ENCODE assay signal across 1 cellular context in the genomic region with DNA sequence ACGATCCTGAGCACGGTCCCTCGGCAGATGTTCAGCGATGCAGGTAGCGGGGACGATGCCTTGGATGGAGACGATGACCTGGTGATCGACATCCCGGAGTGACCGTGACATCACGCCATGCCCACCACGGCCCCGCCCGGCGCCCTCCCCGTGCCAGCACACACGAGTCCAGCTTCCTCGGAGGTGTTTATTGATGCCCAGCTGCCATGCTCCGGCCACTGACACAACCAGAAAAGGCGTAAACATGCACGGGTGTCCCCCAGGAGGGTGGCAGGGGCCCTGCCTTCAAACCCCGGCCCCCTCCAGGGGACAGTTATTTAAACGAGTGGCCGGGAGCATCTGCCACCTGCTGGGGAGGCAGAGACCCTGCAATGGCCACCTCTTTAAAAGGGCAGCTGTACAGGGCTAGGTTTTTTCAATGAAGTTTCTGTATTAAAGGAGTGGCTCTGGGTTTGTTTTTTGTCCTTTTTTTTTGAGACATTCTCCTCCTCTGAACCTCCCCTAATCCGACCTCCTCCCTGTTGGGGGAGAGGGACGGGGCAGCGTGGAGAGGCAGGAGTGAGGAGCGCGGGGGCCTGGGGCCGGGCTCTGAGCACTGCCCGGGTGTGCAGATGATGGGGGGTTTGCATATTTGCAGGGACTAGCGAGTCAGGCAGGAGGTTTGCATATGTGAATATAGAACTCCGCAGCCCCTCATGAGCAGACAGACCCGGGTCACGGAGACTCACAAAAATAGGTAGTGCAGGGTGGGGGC.
A peak's percentile ranks its signal among the peaks of the same experiment; 100 is the strongest.
TF ChIP-seq lines count a peak whose summit lies in the region.

No MANE protein-coding gene starts in this region.

TF ChIP-seq in HepG2, 621 proteins besides CTCF, POLR2A, EP300 and RAD21 (continued from another document and continues in another):
- TF ChIP-seq, protein P1, sequence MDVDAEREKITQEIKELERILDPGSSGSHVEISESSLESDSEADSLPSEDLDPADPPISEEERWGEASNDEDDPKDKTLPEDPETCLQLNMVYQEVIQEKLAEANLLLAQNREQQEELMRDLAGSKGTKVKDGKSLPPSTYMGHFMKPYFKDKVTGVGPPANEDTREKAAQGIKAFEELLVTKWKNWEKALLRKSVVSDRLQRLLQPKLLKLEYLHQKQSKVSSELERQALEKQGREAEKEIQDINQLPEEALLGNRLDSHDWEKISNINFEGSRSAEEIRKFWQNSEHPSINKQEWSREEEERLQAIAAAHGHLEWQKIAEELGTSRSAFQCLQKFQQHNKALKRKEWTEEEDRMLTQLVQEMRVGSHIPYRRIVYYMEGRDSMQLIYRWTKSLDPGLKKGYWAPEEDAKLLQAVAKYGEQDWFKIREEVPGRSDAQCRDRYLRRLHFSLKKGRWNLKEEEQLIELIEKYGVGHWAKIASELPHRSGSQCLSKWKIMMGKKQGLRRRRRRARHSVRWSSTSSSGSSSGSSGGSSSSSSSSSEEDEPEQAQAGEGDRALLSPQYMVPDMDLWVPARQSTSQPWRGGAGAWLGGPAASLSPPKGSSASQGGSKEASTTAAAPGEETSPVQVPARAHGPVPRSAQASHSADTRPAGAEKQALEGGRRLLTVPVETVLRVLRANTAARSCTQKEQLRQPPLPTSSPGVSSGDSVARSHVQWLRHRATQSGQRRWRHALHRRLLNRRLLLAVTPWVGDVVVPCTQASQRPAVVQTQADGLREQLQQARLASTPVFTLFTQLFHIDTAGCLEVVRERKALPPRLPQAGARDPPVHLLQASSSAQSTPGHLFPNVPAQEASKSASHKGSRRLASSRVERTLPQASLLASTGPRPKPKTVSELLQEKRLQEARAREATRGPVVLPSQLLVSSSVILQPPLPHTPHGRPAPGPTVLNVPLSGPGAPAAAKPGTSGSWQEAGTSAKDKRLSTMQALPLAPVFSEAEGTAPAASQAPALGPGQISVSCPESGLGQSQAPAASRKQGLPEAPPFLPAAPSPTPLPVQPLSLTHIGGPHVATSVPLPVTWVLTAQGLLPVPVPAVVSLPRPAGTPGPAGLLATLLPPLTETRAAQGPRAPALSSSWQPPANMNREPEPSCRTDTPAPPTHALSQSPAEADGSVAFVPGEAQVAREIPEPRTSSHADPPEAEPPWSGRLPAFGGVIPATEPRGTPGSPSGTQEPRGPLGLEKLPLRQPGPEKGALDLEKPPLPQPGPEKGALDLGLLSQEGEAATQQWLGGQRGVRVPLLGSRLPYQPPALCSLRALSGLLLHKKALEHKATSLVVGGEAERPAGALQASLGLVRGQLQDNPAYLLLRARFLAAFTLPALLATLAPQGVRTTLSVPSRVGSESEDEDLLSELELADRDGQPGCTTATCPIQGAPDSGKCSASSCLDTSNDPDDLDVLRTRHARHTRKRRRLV (CRISPR knock-in tag; IDR thresholded peaks at IDR 0.05), result no peak
- TF ChIP-seq SALL2 (CRISPR knock-in tag; IDR thresholded peaks at IDR 0.05), result no peak
- no peak for TF ChIP-seq CENPT (CRISPR knock-in tag; IDR thresholded peaks at IDR 0.05; ENCODE audit: low read depth)
- TF ChIP-seq ZNF333 (CRISPR knock-in tag; IDR thresholded peaks at IDR 0.05; ENCODE audit: borderline replicate concordance), result no peak
- TF ChIP-seq, protein P2, sequence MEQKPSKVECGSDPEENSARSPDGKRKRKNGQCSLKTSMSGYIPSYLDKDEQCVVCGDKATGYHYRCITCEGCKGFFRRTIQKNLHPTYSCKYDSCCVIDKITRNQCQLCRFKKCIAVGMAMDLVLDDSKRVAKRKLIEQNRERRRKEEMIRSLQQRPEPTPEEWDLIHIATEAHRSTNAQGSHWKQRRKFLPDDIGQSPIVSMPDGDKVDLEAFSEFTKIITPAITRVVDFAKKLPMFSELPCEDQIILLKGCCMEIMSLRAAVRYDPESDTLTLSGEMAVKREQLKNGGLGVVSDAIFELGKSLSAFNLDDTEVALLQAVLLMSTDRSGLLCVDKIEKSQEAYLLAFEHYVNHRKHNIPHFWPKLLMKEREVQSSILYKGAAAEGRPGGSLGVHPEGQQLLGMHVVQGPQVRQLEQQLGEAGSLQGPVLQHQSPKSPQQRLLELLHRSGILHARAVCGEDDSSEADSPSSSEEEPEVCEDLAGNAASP (CRISPR knock-in tag; IDR thresholded peaks at IDR 0.05; ENCODE audit: borderline replicate concordance), result no peak
- TF ChIP-seq PHB2 (IDR thresholded peaks at IDR 0.05; ENCODE audit: partially characterized antibody), result no peak
- TF ChIP-seq KAT8 (CRISPR knock-in tag; IDR thresholded peaks at IDR 0.05), result no peak
- TF ChIP-seq MED8 (CRISPR knock-in tag; IDR thresholded peaks at IDR 0.05; ENCODE audit: insufficient replicate concordance), result no peak
- TF ChIP-seq ZNF292 (CRISPR knock-in tag; IDR thresholded peaks at IDR 0.05; ENCODE audit: borderline replicate concordance, low read depth), result no peak
- no peak for TF ChIP-seq NKX3-1 (CRISPR knock-in tag; IDR thresholded peaks at IDR 0.05)
- TF ChIP-seq JUNB (CRISPR knock-in tag; IDR thresholded peaks at IDR 0.05; ENCODE audit: borderline replicate concordance), result no peak
- no peak for TF ChIP-seq ZMAT3 (CRISPR knock-in tag; conservative IDR thresholded peaks at IDR 0.05)
- TF ChIP-seq TEAD2 (CRISPR knock-in tag; IDR thresholded peaks at IDR 0.05), result no peak
- 0 out of 2 replicates have a peak, but pooled peaks have one; percentile 27 for TF ChIP-seq ZNF263 (CRISPR knock-in tag; IDR thresholded peaks at IDR 0.05)
- TF ChIP-seq SUZ12 (IDR thresholded peaks at IDR 0.05; ENCODE audit: low read depth, low read length), result no peak
- TF ChIP-seq ZNF589 (CRISPR knock-in tag; conservative IDR thresholded peaks at IDR 0.05), result no peak
- 0 out of 2 replicates have a peak, but pooled peaks have one; percentile 29 for TF ChIP-seq MIXL1 (CRISPR knock-in tag; IDR thresholded peaks at IDR 0.05)
- no peak for TF ChIP-seq TAF15 (IDR thresholded peaks at IDR 0.05; ENCODE audit: low read depth, low read length, poor library complexity, severe bottlenecking)
- TF ChIP-seq CENPX (CRISPR knock-in tag; IDR thresholded peaks at IDR 0.05), result no peak
- no peak for TF ChIP-seq TCF7L2 (IDR thresholded peaks at IDR 0.05; ENCODE audit: low read depth, low read length)
- peak; percentile 38 for TF ChIP-seq RBM39 (IDR thresholded peaks at IDR 0.05; ENCODE audit: low read depth, low read length, poor library complexity, severe bottlenecking)
- TF ChIP-seq FOSL2 (CRISPR knock-in tag; IDR thresholded peaks at IDR 0.05), result peak; percentile 30; the same call in 1 of the 2 replicates
- no peak for TF ChIP-seq BCL6 (CRISPR knock-in tag; IDR thresholded peaks at IDR 0.05)
- TF ChIP-seq SMC3 (IDR thresholded peaks at IDR 0.05; ENCODE audit: low read length), result peak; percentile 88
- 0 out of 2 replicates have a peak, but pooled peaks have one; percentile 17 for TF ChIP-seq SAP130 (CRISPR knock-in tag; IDR thresholded peaks at IDR 0.05; ENCODE audit: low read depth)
- TF ChIP-seq ZNF44 (CRISPR knock-in tag; IDR thresholded peaks at IDR 0.05), result 0 out of 2 replicates have a peak, but pooled peaks have one; percentile 21
- TF ChIP-seq, protein P3, sequence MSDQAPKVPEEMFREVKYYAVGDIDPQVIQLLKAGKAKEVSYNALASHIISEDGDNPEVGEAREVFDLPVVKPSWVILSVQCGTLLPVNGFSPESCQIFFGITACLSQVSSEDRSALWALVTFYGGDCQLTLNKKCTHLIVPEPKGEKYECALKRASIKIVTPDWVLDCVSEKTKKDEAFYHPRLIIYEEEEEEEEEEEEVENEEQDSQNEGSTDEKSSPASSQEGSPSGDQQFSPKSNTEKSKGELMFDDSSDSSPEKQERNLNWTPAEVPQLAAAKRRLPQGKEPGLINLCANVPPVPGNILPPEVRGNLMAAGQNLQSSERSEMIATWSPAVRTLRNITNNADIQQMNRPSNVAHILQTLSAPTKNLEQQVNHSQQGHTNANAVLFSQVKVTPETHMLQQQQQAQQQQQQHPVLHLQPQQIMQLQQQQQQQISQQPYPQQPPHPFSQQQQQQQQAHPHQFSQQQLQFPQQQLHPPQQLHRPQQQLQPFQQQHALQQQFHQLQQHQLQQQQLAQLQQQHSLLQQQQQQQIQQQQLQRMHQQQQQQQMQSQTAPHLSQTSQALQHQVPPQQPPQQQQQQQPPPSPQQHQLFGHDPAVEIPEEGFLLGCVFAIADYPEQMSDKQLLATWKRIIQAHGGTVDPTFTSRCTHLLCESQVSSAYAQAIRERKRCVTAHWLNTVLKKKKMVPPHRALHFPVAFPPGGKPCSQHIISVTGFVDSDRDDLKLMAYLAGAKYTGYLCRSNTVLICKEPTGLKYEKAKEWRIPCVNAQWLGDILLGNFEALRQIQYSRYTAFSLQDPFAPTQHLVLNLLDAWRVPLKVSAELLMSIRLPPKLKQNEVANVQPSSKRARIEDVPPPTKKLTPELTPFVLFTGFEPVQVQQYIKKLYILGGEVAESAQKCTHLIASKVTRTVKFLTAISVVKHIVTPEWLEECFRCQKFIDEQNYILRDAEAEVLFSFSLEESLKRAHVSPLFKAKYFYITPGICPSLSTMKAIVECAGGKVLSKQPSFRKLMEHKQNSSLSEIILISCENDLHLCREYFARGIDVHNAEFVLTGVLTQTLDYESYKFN (CRISPR knock-in tag; conservative IDR thresholded peaks at IDR 0.05), result 0 out of 2 replicates have a peak, but pooled peaks have one; percentile 12
- TF ChIP-seq ZNF616 (CRISPR knock-in tag; IDR thresholded peaks at IDR 0.05; ENCODE audit: low read depth), result no peak
- no peak for TF ChIP-seq RORA (CRISPR knock-in tag; IDR thresholded peaks at IDR 0.05)
- TF ChIP-seq, protein P4, sequence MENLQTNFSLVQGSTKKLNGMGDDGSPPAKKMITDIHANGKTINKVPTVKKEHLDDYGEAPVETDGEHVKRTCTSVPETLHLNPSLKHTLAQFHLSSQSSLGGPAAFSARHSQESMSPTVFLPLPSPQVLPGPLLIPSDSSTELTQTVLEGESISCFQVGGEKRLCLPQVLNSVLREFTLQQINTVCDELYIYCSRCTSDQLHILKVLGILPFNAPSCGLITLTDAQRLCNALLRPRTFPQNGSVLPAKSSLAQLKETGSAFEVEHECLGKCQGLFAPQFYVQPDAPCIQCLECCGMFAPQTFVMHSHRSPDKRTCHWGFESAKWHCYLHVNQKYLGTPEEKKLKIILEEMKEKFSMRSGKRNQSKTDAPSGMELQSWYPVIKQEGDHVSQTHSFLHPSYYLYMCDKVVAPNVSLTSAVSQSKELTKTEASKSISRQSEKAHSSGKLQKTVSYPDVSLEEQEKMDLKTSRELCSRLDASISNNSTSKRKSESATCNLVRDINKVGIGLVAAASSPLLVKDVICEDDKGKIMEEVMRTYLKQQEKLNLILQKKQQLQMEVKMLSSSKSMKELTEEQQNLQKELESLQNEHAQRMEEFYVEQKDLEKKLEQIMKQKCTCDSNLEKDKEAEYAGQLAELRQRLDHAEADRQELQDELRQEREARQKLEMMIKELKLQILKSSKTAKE (CRISPR knock-in tag; IDR thresholded peaks at IDR 0.05; ENCODE audit: borderline replicate concordance), result no peak
- no peak for TF ChIP-seq POGZ (CRISPR knock-in tag; IDR thresholded peaks at IDR 0.05)
- TF ChIP-seq, protein P5, sequence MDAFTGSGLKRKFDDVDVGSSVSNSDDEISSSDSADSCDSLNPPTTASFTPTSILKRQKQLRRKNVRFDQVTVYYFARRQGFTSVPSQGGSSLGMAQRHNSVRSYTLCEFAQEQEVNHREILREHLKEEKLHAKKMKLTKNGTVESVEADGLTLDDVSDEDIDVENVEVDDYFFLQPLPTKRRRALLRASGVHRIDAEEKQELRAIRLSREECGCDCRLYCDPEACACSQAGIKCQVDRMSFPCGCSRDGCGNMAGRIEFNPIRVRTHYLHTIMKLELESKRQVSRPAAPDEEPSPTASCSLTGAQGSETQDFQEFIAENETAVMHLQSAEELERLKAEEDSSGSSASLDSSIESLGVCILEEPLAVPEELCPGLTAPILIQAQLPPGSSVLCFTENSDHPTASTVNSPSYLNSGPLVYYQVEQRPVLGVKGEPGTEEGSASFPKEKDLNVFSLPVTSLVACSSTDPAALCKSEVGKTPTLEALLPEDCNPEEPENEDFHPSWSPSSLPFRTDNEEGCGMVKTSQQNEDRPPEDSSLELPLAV (CRISPR knock-in tag; conservative IDR thresholded peaks at IDR 0.05; ENCODE audit: low read depth), result no peak
- no peak for TF ChIP-seq ZNF83 (CRISPR knock-in tag; IDR thresholded peaks at IDR 0.05; ENCODE audit: borderline replicate concordance)
- TF ChIP-seq ZNF10 (CRISPR knock-in tag; IDR thresholded peaks at IDR 0.05; ENCODE audit: borderline replicate concordance, low read depth), result no peak
- no peak for TF ChIP-seq ZNF543 (CRISPR knock-in tag; IDR thresholded peaks at IDR 0.05)
- peak; percentile 85 for TF ChIP-seq XRCC5 (optimal IDR thresholded peaks at IDR 0.05; ENCODE audit: low read length)
- TF ChIP-seq FLYWCH1 (CRISPR knock-in tag; IDR thresholded peaks at IDR 0.05), result no peak
- TF ChIP-seq, protein P6, sequence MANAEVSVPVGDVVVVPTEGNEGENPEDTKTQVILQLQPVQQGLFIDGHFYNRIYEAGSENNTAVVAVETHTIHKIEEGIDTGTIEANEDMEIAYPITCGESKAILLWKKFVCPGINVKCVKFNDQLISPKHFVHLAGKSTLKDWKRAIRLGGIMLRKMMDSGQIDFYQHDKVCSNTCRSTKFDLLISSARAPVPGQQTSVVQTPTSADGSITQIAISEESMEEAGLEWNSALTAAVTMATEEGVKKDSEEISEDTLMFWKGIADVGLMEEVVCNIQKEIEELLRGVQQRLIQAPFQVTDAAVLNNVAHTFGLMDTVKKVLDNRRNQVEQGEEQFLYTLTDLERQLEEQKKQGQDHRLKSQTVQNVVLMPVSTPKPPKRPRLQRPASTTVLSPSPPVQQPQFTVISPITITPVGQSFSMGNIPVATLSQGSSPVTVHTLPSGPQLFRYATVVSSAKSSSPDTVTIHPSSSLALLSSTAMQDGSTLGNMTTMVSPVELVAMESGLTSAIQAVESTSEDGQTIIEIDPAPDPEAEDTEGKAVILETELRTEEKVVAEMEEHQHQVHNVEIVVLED (CRISPR knock-in tag; IDR thresholded peaks at IDR 0.05; ENCODE audit: borderline replicate concordance), result no peak
- TF ChIP-seq MXD4 (CRISPR knock-in tag; IDR thresholded peaks at IDR 0.05), result no peak
- TF ChIP-seq, protein P7, sequence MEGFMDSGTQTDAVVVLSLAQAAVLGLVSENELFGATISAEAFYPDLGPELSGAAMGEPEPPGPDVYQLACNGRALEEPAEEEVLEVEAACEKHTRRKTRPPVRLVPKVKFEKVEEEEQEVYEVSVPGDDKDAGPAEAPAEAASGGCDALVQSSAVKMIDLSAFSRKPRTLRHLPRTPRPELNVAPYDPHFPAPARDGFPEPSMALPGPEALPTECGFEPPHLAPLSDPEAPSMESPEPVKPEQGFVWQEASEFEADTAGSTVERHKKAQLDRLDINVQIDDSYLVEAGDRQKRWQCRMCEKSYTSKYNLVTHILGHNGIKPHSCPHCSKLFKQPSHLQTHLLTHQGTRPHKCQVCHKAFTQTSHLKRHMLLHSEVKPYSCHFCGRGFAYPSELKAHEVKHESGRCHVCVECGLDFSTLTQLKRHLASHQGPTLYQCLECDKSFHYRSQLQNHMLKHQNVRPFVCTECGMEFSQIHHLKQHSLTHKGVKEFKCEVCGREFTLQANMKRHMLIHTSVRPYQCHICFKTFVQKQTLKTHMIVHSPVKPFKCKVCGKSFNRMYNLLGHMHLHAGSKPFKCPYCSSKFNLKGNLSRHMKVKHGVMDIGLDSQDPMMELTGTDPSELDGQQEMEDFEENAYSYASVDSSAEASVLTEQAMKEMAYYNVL (CRISPR knock-in tag; IDR thresholded peaks at IDR 0.05; ENCODE audit: borderline replicate concordance), result no peak
- TF ChIP-seq, protein P8, sequence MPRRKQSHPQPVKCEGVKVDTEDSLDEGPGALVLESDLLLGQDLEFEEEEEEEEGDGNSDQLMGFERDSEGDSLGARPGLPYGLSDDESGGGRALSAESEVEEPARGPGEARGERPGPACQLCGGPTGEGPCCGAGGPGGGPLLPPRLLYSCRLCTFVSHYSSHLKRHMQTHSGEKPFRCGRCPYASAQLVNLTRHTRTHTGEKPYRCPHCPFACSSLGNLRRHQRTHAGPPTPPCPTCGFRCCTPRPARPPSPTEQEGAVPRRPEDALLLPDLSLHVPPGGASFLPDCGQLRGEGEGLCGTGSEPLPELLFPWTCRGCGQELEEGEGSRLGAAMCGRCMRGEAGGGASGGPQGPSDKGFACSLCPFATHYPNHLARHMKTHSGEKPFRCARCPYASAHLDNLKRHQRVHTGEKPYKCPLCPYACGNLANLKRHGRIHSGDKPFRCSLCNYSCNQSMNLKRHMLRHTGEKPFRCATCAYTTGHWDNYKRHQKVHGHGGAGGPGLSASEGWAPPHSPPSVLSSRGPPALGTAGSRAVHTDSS (CRISPR knock-in tag; conservative IDR thresholded peaks at IDR 0.05), result no peak
